In genomic region chr7:19139706-19140327, GRCh38 we compare ENCODE assay signal across 40 cellular contexts. TPM values are rescaled to one million over a fixed set of nuclear protein-coding genes. Genes with fewer than 3 reads are reported as not detected.
"Had no signal": no experiment of that assay in that cellular context is flagged by ENCODE, and none has a peak within 500 bp of the region (broad histone marks: within the 10 kb centered on the region; RNA-seq: fewer than 3 reads in every experiment).

No MANE protein-coding gene starts in this region.

- ATAC-seq: activated CD4-positive, alpha-beta T cell treated with anti-CD3 and anti-CD28 coated beads for 36 hours; activated CD8-positive, alpha-beta memory T cell treated with anti-CD3 and anti-CD28 coated beads, Interleukin-2, amount 10 ng/mL, durations not matched to agents 7 days and 5 days; activated CD8-positive, alpha-beta T cell treated with anti-CD3 and anti-CD28 coated beads, Interleukin-2, amount 10 ng/mL, durations not matched to agents 7 days and 5 days; activated naive CD8-positive, alpha-beta T cell treated with anti-CD3 and anti-CD28 coated beads, Interleukin-2, amount 50 U/mL, for 24 hours; body of pancreas; gastroesophageal sphincter; heart right ventricle had no signal

- H3K27ac Mint-ChIP-seq: activated CD4-positive, alpha-beta memory T cell treated with anti-CD3 and anti-CD28 coated beads for 36 hours; activated CD4-positive, alpha-beta T cell treated with anti-CD3 and anti-CD28 coated beads for 36 hours; activated CD4-positive, alpha-beta T cell treated with anti-CD3 and anti-CD28 coated beads, Interleukin-2, amount 10 ng/mL, durations not matched to agents 24 days and 14 days; activated CD8-positive, alpha-beta memory T cell treated with anti-CD3 and anti-CD28 coated beads, Interleukin-2, amount 10 ng/mL, durations not matched to agents 7 days and 5 days; activated CD8-positive, alpha-beta T cell treated with anti-CD3 and anti-CD28 coated beads, Interleukin-2, amount 10 ng/mL, durations not matched to agents 7 days and 5 days; activated naive CD4-positive, alpha-beta T cell treated with anti-CD3 and anti-CD28 coated beads for 36 hours; activated naive CD4-positive, alpha-beta T cell treated with anti-CD3 and anti-CD28 coated beads, Interleukin-2, amount 50 U/mL, for 24 hours; activated naive CD8-positive, alpha-beta T cell treated with anti-CD3 and anti-CD28 coated beads for 36 hours; activated naive CD8-positive, alpha-beta T cell treated with anti-CD3 and anti-CD28 coated beads, Interleukin-2, amount 50 U/mL, for 24 hours; activated T-helper 1 cell treated with anti-CD3 and anti-CD28 coated beads, Interleukin-12 subunit alpha, Interleukin-12 subunit beta, Interleukin-2, Interleukin-4 antibody, amounts not matched to agents 30 ng/mL and 10 ng/mL and 1 ng/mL, durations not matched to agents 14 hours and 24 hours and 36 hours; activated T-helper 2 cell treated with anti-CD3 and anti-CD28 coated beads, Interferon-gamma antibody, Interleukin-2, Interleukin-4, amounts not matched to agents 10 μg/mL and 5 μg/mL and 100 μg/mL, durations not matched to agents 14 hours and 24 hours and 36 hours had no signal

- H3K9me3 ChIP-seq: adrenal gland, body of pancreas, colonic mucosa, esophagus squamous epithelium, gastroesophageal sphincter, heart right ventricle had no signal

- H3K4me1 Mint-ChIP-seq: activated CD4-positive, alpha-beta T cell treated with anti-CD3 and anti-CD28 coated beads for 36 hours; activated CD4-positive, alpha-beta T cell treated with anti-CD3 and anti-CD28 coated beads, Interleukin-2, amount 10 ng/mL, durations not matched to agents 24 days and 14 days; activated CD8-positive, alpha-beta memory T cell treated with anti-CD3 and anti-CD28 coated beads, Interleukin-2, amount 10 ng/mL, durations not matched to agents 7 days and 5 days; activated naive CD4-positive, alpha-beta T cell treated with anti-CD3 and anti-CD28 coated beads, Interleukin-2, amount 50 U/mL, for 24 hours; activated naive CD8-positive, alpha-beta T cell treated with anti-CD3 and anti-CD28 coated beads for 36 hours; activated naive CD8-positive, alpha-beta T cell treated with anti-CD3 and anti-CD28 coated beads, Interleukin-2, amount 50 U/mL, for 24 hours had no signal

- H2AFZ ChIP-seq: hepatocyte had no signal

- H3K79me2 ChIP-seq: hepatocyte had no signal

- DNase-seq: activated CD4-positive, alpha-beta memory T cell treated with anti-CD3 and anti-CD28 coated beads for 36 hours; activated CD4-positive, alpha-beta T cell treated with anti-CD3 and anti-CD28 coated beads for 36 hours; activated CD4-positive, alpha-beta T cell treated with anti-CD3 and anti-CD28 coated beads, Interleukin-2, amount 10 ng/mL, durations not matched to agents 24 days and 14 days; activated CD4-positive, CD25-positive, alpha-beta regulatory T cell; activated CD4-positive, CD25-positive, alpha-beta regulatory T cell treated with anti-CD3 and anti-CD28 coated beads, Interleukin-2, amount 50 U/mL, for 72 hours; activated CD8-positive, alpha-beta memory T cell treated with anti-CD3 and anti-CD28 coated beads, Interleukin-2, amount 10 ng/mL, durations not matched to agents 7 days and 5 days; activated CD8-positive, alpha-beta memory T cell treated with anti-CD3 and anti-CD28 coated beads, Interleukin-2, amount 50 U/mL, for 4 hours; activated CD8-positive, alpha-beta T cell treated with anti-CD3 and anti-CD28 coated beads, Interleukin-2, amount 10 ng/mL, durations not matched to agents 7 days and 5 days; activated effector memory CD4-positive, alpha-beta T cell treated with anti-CD3 and anti-CD28 coated beads, Interleukin-2, amount 50 U/mL, for 16 hours; activated naive CD4-positive, alpha-beta T cell treated with anti-CD3 and anti-CD28 coated beads for 36 hours; activated naive CD8-positive, alpha-beta T cell treated with anti-CD3 and anti-CD28 coated beads for 36 hours; activated naive CD8-positive, alpha-beta T cell treated with anti-CD3 and anti-CD28 coated beads, Interleukin-2, amount 50 U/mL, for 24 hours; activated T-cell treated with anti-CD3 and anti-CD28 coated beads, Interleukin-2, amount 50 U/mL, for 1 hour; activated T-cell treated with anti-CD3 and anti-CD28 coated beads, Interleukin-2, amount 50 U/mL, for 48 hours; adrenal gland; amygdala; aorta; body of pancreas; central memory CD4-positive, alpha-beta T cell; cerebellar nuclear complex; colonic mucosa; effector CD8-positive, alpha-beta T cell; esophagus squamous epithelium; foreskin melanocyte; heart right ventricle had no signal

- H3K4me3 Mint-ChIP-seq: activated CD4-positive, alpha-beta memory T cell treated with anti-CD3 and anti-CD28 coated beads for 36 hours; activated CD4-positive, alpha-beta T cell treated with anti-CD3 and anti-CD28 coated beads for 36 hours; activated CD4-positive, alpha-beta T cell treated with anti-CD3 and anti-CD28 coated beads, Interleukin-2, amount 10 ng/mL, durations not matched to agents 24 days and 14 days; activated CD8-positive, alpha-beta memory T cell treated with anti-CD3 and anti-CD28 coated beads, Interleukin-2, amount 10 ng/mL, durations not matched to agents 7 days and 5 days; activated CD8-positive, alpha-beta T cell treated with anti-CD3 and anti-CD28 coated beads, Interleukin-2, amount 10 ng/mL, durations not matched to agents 7 days and 5 days; activated naive CD4-positive, alpha-beta T cell treated with anti-CD3 and anti-CD28 coated beads for 36 hours; activated naive CD4-positive, alpha-beta T cell treated with anti-CD3 and anti-CD28 coated beads, Interleukin-2, amount 50 U/mL, for 24 hours; activated naive CD8-positive, alpha-beta T cell treated with anti-CD3 and anti-CD28 coated beads for 36 hours; activated naive CD8-positive, alpha-beta T cell treated with anti-CD3 and anti-CD28 coated beads, Interleukin-2, amount 50 U/mL, for 24 hours; activated T-helper 1 cell treated with anti-CD3 and anti-CD28 coated beads, Interleukin-12 subunit alpha, Interleukin-12 subunit beta, Interleukin-2, Interleukin-4 antibody, amounts not matched to agents 30 ng/mL and 10 ng/mL and 1 ng/mL, durations not matched to agents 14 hours and 24 hours and 36 hours had no signal

- FAIRE-seq: endometrium, endothelial cell of umbilical vein had no signal

- H3K36me3 ChIP-seq: adrenal gland, cardiac muscle cell, colonic mucosa, esophagus squamous epithelium, gastroesophageal sphincter, heart right ventricle had no signal

- H3K4me3 ChIP-seq: adrenal gland, body of pancreas, cardiac muscle cell, colonic mucosa, esophagus squamous epithelium, gastroesophageal sphincter, heart right ventricle, hepatocyte had no signal

- H3K36me3 Mint-ChIP-seq: activated naive CD4-positive, alpha-beta T cell treated with anti-CD3 and anti-CD28 coated beads, Interleukin-2, amount 50 U/mL, for 24 hours; activated naive CD8-positive, alpha-beta T cell treated with anti-CD3 and anti-CD28 coated beads for 36 hours had no signal

- H3K9me3 Mint-ChIP-seq: activated naive CD4-positive, alpha-beta T cell treated with anti-CD3 and anti-CD28 coated beads, Interleukin-2, amount 50 U/mL, for 24 hours; activated naive CD8-positive, alpha-beta T cell treated with anti-CD3 and anti-CD28 coated beads, Interleukin-2, amount 50 U/mL, for 24 hours; activated T-helper 1 cell treated with anti-CD3 and anti-CD28 coated beads, Interleukin-12 subunit alpha, Interleukin-12 subunit beta, Interleukin-2, Interleukin-4 antibody, amounts not matched to agents 30 ng/mL and 10 ng/mL and 1 ng/mL, durations not matched to agents 14 hours and 24 hours and 36 hours; activated T-helper 2 cell treated with anti-CD3 and anti-CD28 coated beads, Interferon-gamma antibody, Interleukin-2, Interleukin-4, amounts not matched to agents 10 μg/mL and 5 μg/mL and 100 μg/mL, durations not matched to agents 14 hours and 24 hours and 36 hours had no signal

- H3K27ac ChIP-seq: adrenal gland, body of pancreas, cardiac muscle cell, colonic mucosa, epithelial cell of prostate, esophagus squamous epithelium, gastroesophageal sphincter, heart right ventricle, hepatocyte had no signal

- H3K4me2 ChIP-seq: hepatocyte had no signal

- H3K4me1 ChIP-seq: adrenal gland, colonic mucosa had no signal

RNA-seq across cellular contexts. Expression of gene FERD3L, which starts 5.4 kb away (rescaled TPM):
- total RNA-seq: activated CD4-positive, alpha-beta memory T cell treated with anti-CD3 and anti-CD28 coated beads for 36 hours; activated CD4-positive, alpha-beta T cell treated with anti-CD3 and anti-CD28 coated beads for 36 hours; activated CD4-positive, alpha-beta T cell treated with anti-CD3 and anti-CD28 coated beads, Interleukin-2, amount 10 ng/mL, durations not matched to agents 24 days and 14 days; activated CD8-positive, alpha-beta memory T cell treated with anti-CD3 and anti-CD28 coated beads for 36 hours; activated CD8-positive, alpha-beta memory T cell treated with anti-CD3 and anti-CD28 coated beads, Interleukin-2, amount 10 ng/mL, durations not matched to agents 7 days and 5 days; activated CD8-positive, alpha-beta T cell treated with anti-CD3 and anti-CD28 coated beads, Interleukin-2, amount 10 ng/mL, durations not matched to agents 7 days and 5 days; activated naive CD4-positive, alpha-beta T cell treated with anti-CD3 and anti-CD28 coated beads for 36 hours; activated naive CD8-positive, alpha-beta T cell treated with anti-CD3 and anti-CD28 coated beads for 36 hours; activated T-helper 1 cell treated with anti-CD3 and anti-CD28 coated beads, Interleukin-12 subunit alpha, Interleukin-12 subunit beta, Interleukin-2, Interleukin-4 antibody, amounts not matched to agents 30 ng/mL and 10 ng/mL and 1 ng/mL, durations not matched to agents 14 hours and 24 hours and 36 hours; activated T-helper 2 cell treated with anti-CD3 and anti-CD28 coated beads, Interferon-gamma antibody, Interleukin-2, Interleukin-4, amounts not matched to agents 10 μg/mL and 5 μg/mL and 100 μg/mL, durations not matched to agents 14 hours and 24 hours and 36 hours; adrenal gland; aorta; body of pancreas; cardiac muscle cell; colonic mucosa; dermis microvascular lymphatic vessel endothelial cell; endothelial cell of umbilical vein; esophagus squamous epithelium; fibroblast of lung; fibroblast of villous mesenchyme; gastroesophageal sphincter; glomerular endothelial cell; heart right ventricle; hepatocyte had no signal
- polyA plus RNA-seq: adrenal gland, aorta, cardiac muscle cell, endothelial cell of umbilical vein, esophagus, fibroblast of lung, hepatocyte had no signal

RNA-seq across cellular contexts. Expression of gene TWIST1, which starts 22.4 kb away (rescaled TPM):
- total RNA-seq: activated CD8-positive, alpha-beta T cell treated with anti-CD3 and anti-CD28 coated beads, Interleukin-2, amount 10 ng/mL, durations not matched to agents 7 days and 5 days; activated naive CD4-positive, alpha-beta T cell treated with anti-CD3 and anti-CD28 coated beads for 36 hours; activated naive CD8-positive, alpha-beta T cell treated with anti-CD3 and anti-CD28 coated beads for 36 hours; dermis microvascular lymphatic vessel endothelial cell; endothelial cell of umbilical vein had no signal
- polyA plus RNA-seq: endothelial cell of umbilical vein had no signal
